In genomic region chr17:43142153-43142552, GRCh38 we compare ENCODE assay signal across 29 cellular contexts. TPM values are rescaled to one million over a fixed set of nuclear protein-coding genes. Genes with fewer than 3 reads are reported as not detected.
DNase-seq lines count a peak whose midpoint lies in the region; ATAC-seq, FAIRE-seq and TF ChIP-seq lines count a peak whose summit lies in the region.
"Had no signal": no experiment of that assay in that cellular context is flagged by ENCODE, and none has a peak within 500 bp of the region (broad histone marks: within the 10 kb centered on the region; RNA-seq: fewer than 3 reads in every experiment).

No MANE protein-coding gene starts in this region.

- no peaks in the 10 kb centered on the region for H3K27me3 Mint-ChIP-seq in activated CD4-positive, alpha-beta T cell treated with anti-CD3 and anti-CD28 coated beads, Interleukin-2, amount 10 ng/mL, durations not matched to agents 24 days and 14 days
- H3K27me3 Mint-ChIP-seq in MCF 10A (ENCODE audit: insufficient read depth, unreplicated experiment) = no peaks in the 10 kb centered on the region
- H3K27me3 Mint-ChIP-seq: B cell; CD8-positive, alpha-beta memory T cell had no signal

- peaks cover 13 to 39% of the 10 kb centered on the region in 2 experiments for H3K36me3 ChIP-seq in HepG2 (replicated peaks in 1 of 2; ENCODE audit: control insufficient read depth in 1 of 2, insufficient read depth in 2 of 2, low read length in 2 of 2)
- H3K36me3 ChIP-seq in right lobe of liver = no peaks in the 10 kb centered on the region

- intact Hi-C loops in HepG2 (cut with micrococcal nuclease; ENCODE audit: unreplicated experiment) (no loop called here), right lobe of liver (cut with DNase I) (loop anchor here in 1 of 2 donors (10.0 kb wide), 1 partner anchor 117 kb away; the partner anchor contains the start of genes RND2 and VAT1), MCF 10A (cut with micrococcal nuclease) (no loop called here)
- intact Hi-C loops in activated CD4-positive, alpha-beta T cell treated with anti-CD3 and anti-CD28 coated beads, Interleukin-2, amount 10 ng/mL, durations not matched to agents 24 days and 14 days (cut with micrococcal nuclease) = no loop called here

- peak; percentile 30 for FAIRE-seq in HepG2 (lab: Jason Lieb, UNC)
- FAIRE-seq: GM12892, GM19239, H54 had no signal

- 98% methylated on average over 5 of the region's 5 CpGs for WGBS in HepG2 (ENCODE audit: low lambda C conversion rate)
- 90% methylated on average over 4 of the region's 5 CpGs for WGBS in right lobe of liver (ENCODE audit: insufficient coverage, low coverage, low lambda C conversion rate, missing lambda C conversion rate)

- H3K4me3 Mint-ChIP-seq in activated CD4-positive, alpha-beta T cell treated with anti-CD3 and anti-CD28 coated beads, Interleukin-2, amount 10 ng/mL, durations not matched to agents 24 days and 14 days = no peak overlapping the region
- H3K4me3 Mint-ChIP-seq in MCF 10A (ENCODE audit: unreplicated experiment) = no peak overlapping the region
- H3K4me3 Mint-ChIP-seq: B cell; CD8-positive, alpha-beta memory T cell had no signal

- no peak overlapping the region for H3K27ac Mint-ChIP-seq in activated CD4-positive, alpha-beta T cell treated with anti-CD3 and anti-CD28 coated beads, Interleukin-2, amount 10 ng/mL, durations not matched to agents 24 days and 14 days
- no peak overlapping the region for H3K27ac Mint-ChIP-seq in MCF 10A (ENCODE audit: low read depth, unreplicated experiment)
- H3K27ac Mint-ChIP-seq: B cell had no signal

- H3K36me3 Mint-ChIP-seq in activated CD4-positive, alpha-beta T cell treated with anti-CD3 and anti-CD28 coated beads, Interleukin-2, amount 10 ng/mL, durations not matched to agents 24 days and 14 days (ENCODE audit: low read depth) = no peaks in the 10 kb centered on the region
- H3K36me3 Mint-ChIP-seq in MCF 10A (ENCODE audit: insufficient read depth, unreplicated experiment) = peaks cover 28% of the 10 kb centered on the region

- H3K4me3 ChIP-seq in HepG2 (replicated peaks in 1 of 3; ENCODE audit: insufficient read depth in 1 of 3, low read depth in 2 of 3, low read length in 3 of 3) = no peak overlapping the region
- no peak overlapping the region for H3K4me3 ChIP-seq in right lobe of liver

- no peak overlapping the region for H3K4me2 ChIP-seq in HepG2 (ENCODE audit: low read depth, low read length)

- DNase-seq in DMS 273 (lab: John Stamatoyannopoulos, UW; ENCODE audit: unreplicated experiment) (peak; percentile 49), DMS 273 treated with DMSO at 0.1 percent for 48 hours (lab: John Stamatoyannopoulos, UW) (no peak), HepG2 (ENCODE audit: low spot score) (no peak), right lobe of liver (no peak), myocyte (ENCODE audit: low read depth) (peak; percentile 20), activated gamma-delta T cell treated with Interleukin-2 at 50 U/mL for 16 hours (no peak), MCF 10A (ENCODE audit: unreplicated experiment) (no peak)
- DNase-seq in activated CD4-positive, alpha-beta T cell treated with anti-CD3 and anti-CD28 coated beads, Interleukin-2, amount 10 ng/mL, durations not matched to agents 24 days and 14 days = no peak
- DNase-seq: CD8-positive, alpha-beta memory T cell; DMS153; DND-41; KBM-7; MM.1S; NCI-H1048; NCI-H1417; NCI-H1694; NCI-H2029 treated with DMSO at 0.1 percent for 48 hours; NCI-H226; NCI-H510A; NCI-H774; SHP77 had no signal

- H3K4me1 Mint-ChIP-seq in activated CD4-positive, alpha-beta T cell treated with anti-CD3 and anti-CD28 coated beads, Interleukin-2, amount 10 ng/mL, durations not matched to agents 24 days and 14 days = no peaks in the 10 kb centered on the region
- H3K4me1 Mint-ChIP-seq in MCF 10A (ENCODE audit: insufficient read depth, unreplicated experiment) = no peaks in the 10 kb centered on the region
- H3K4me1 Mint-ChIP-seq: CD8-positive, alpha-beta memory T cell had no signal

- H3K79me2 ChIP-seq in HepG2 (ENCODE audit: insufficient read depth, low read length) = no peaks in the 10 kb centered on the region

- H3K9me3 ChIP-seq in HepG2 (ENCODE audit: low read length) = no peaks in the 10 kb centered on the region
- H3K9me3 ChIP-seq in right lobe of liver = no peaks in the 10 kb centered on the region

- H3K4me1 ChIP-seq in HepG2 (ENCODE audit: insufficient read depth, low read length) (no peaks in the 10 kb centered on the region), right lobe of liver (no peaks in the 10 kb centered on the region)

- H3K27ac ChIP-seq in HepG2 (ENCODE audit: extremely low read length, insufficient read depth, low read length) (no peak overlapping the region), right lobe of liver (no peak overlapping the region)
- H3K27ac ChIP-seq: 22Rv1, C4-2B, RWPE1 had no signal

- TF ChIP-seq POLR2A in HepG2 (IDR thresholded peaks at IDR 0.05; ENCODE audit: insufficient read depth in 1 of 2, low read depth in 2 of 2, low read length in 2 of 2) (no peak), right lobe of liver (IDR thresholded peaks at IDR 0.05) (no peak)

- in situ Hi-C loops in HepG2 (cut with HindIII; ENCODE audit: extremely low pct_ligation_motif_present, low pct_unique_long_range_greater_than_20kb) = no loop called here

- ATAC-seq in HepG2 (no peak), right lobe of liver (no peak)
- ATAC-seq: Panc1 had no signal

- H3K27me3 ChIP-seq in HepG2 (ENCODE audit: control insufficient read depth in 1 of 2, insufficient read depth in 2 of 2, low read length in 2 of 2) (no peaks in the 10 kb centered on the region), right lobe of liver (no peaks in the 10 kb centered on the region)

- H2AFZ ChIP-seq in HepG2 (ENCODE audit: low read length) = no peak overlapping the region

- CTCF ChIA-PET in HepG2 (lab: Yijun Ruan, JAX; ENCODE audit: low intra/inter-chr PET ratio, low total read pairs) (no interaction called here), MCF 10A (lab: Yijun Ruan, JAX) (interaction anchor here (1.1 kb wide), 1 partner anchor 26 kb away, joined by 3 read pairs; no protein-coding TSS in a partner anchor)

- no peak for TF ChIP-seq CTCF in HepG2 (CRISPR knock-in tag; IDR thresholded peaks at IDR 0.05)
- no peak for TF ChIP-seq CTCF in right lobe of liver (IDR thresholded peaks at IDR 0.05)
- no peak for TF ChIP-seq CTCF in MCF 10A (IDR thresholded peaks at IDR 0.05; ENCODE audit: unreplicated experiment)

- BruUV-seq in HepG2 (replicated peaks; lab: Mats Ljungman, UMichigan) (no TSS peak), MCF 10A (replicated peaks; lab: Mats Ljungman, UMichigan) (no TSS peak)

- no peaks in the 10 kb centered on the region for H4K20me1 ChIP-seq in HepG2 (ENCODE audit: insufficient read depth, low read length)

- no peak for TF ChIP-seq RAD21 in HepG2 (CRISPR knock-in tag; IDR thresholded peaks at IDR 0.05)

- no peak overlapping the region for H3K9ac ChIP-seq in HepG2 (ENCODE audit: insufficient read depth, low read depth, low read length)

- H3K9me3 Mint-ChIP-seq in activated CD4-positive, alpha-beta T cell treated with anti-CD3 and anti-CD28 coated beads, Interleukin-2, amount 10 ng/mL, durations not matched to agents 24 days and 14 days = no peaks in the 10 kb centered on the region
- no peaks in the 10 kb centered on the region for H3K9me3 Mint-ChIP-seq in MCF 10A (ENCODE audit: unreplicated experiment)
- H3K9me3 Mint-ChIP-seq: CD8-positive, alpha-beta memory T cell had no signal

- POLR2A ChIA-PET in HepG2 (lab: Yijun Ruan, JAX) (interaction anchor here (1.2 kb wide), 1 partner anchor 27 kb away, joined by 3 read pairs; no protein-coding TSS in a partner anchor), MCF 10A (lab: Yijun Ruan, JAX) (no interaction called here)

- TF ChIP-seq EP300 in HepG2 (IDR thresholded peaks at IDR 0.05; ENCODE audit: low read depth in 2 of 2, low read length in 2 of 2) = no peak
- no peak for TF ChIP-seq EP300 in HepG2 (CRISPR knock-in tag; IDR thresholded peaks at IDR 0.05; ENCODE audit: borderline replicate concordance)

RNA-seq across cellular contexts. Expression of gene BRCA1, which starts 17.0 kb away (rescaled TPM):
- total RNA-seq in HepG2 (2016; rRNA removed; fragmentation: Illumina TruSeq; extraction: Trizol) = 37.5 and 56.0 TPM in 2 replicates
- 16.6 and 20.8 TPM in 2 replicates for total RNA-seq in HepG2 (2016; cell fraction: cytosol; rRNA removed; fragmentation: Illumina TruSeq; extraction: Trizol; ENCODE audit: low read depth)
- 33.8 and 58.4 TPM in 2 replicates for total RNA-seq in HepG2 (2016; cell fraction: insoluble cytoplasmic fraction; rRNA removed; fragmentation: Illumina TruSeq; extraction: Trizol)
- total RNA-seq in HepG2 (2016; cell fraction: membrane; rRNA removed; fragmentation: Illumina TruSeq; extraction: Trizol) = 19.3 and 20.3 TPM in 2 replicates
- total RNA-seq in HepG2 (2016; cell fraction: nucleus; rRNA removed; fragmentation: Illumina TruSeq; extraction: Trizol) = 37.0 and 37.3 TPM in 2 replicates
- 11.7 and 13.3 TPM in 2 replicates for polyA plus RNA-seq in HepG2 (2011; rRNA removed)
- polyA plus RNA-seq in HepG2 (2011; cell fraction: cytosol; rRNA removed) = 6.1 and 11.1 TPM in 2 replicates
- polyA plus RNA-seq in HepG2 (2011; cell fraction: nucleus; rRNA removed) = 9.8 and 16.5 TPM in 2 replicates
- 5.2 and 10.0 TPM in 2 replicates for polyA plus RNA-seq in HepG2 (2012)
- 1.1 TPM in 2 replicates for polyA plus RNA-seq in HepG2 (2016; cell fraction: cytosol; fragmentation: Illumina TruSeq; extraction: Trizol; ENCODE audit: low read depth)
- 25.6 and 29.6 TPM in 2 replicates for polyA plus RNA-seq in HepG2 (2016; cell fraction: insoluble cytoplasmic fraction; fragmentation: Illumina TruSeq; extraction: Trizol; ENCODE audit: low read depth)
- 3.8 and 3.9 TPM in 2 replicates for polyA plus RNA-seq in HepG2 (2016; cell fraction: membrane; fragmentation: Illumina TruSeq; extraction: Trizol; ENCODE audit: low read depth)
- 39.1 and 42.0 TPM in 2 replicates for polyA plus RNA-seq in HepG2 (2016; cell fraction: nucleus; fragmentation: Illumina TruSeq; extraction: Trizol; ENCODE audit: insufficient read depth, low read depth)
- 45.8 and 194 TPM in 2 replicates for polyA minus RNA-seq in HepG2 (2011; rRNA and poly(A)+ RNA removed; ENCODE audit: low replicate concordance)
- polyA minus RNA-seq in HepG2 (2011; cell fraction: cytosol; rRNA and poly(A)+ RNA removed) = 13.8 and 15.9 TPM in 2 replicates
- 29.7 and 36.7 TPM in 2 replicates for polyA minus RNA-seq in HepG2 (2011; cell fraction: nucleus; rRNA and poly(A)+ RNA removed)
- total RNA-seq in right lobe of liver = 1 to 10 TPM; 3.1 to 6.7 (median 3.9) TPM
- total RNA-seq in myocyte = 4.9 and 5.2 TPM in 2 replicates
- 1.9 TPM for polyA plus RNA-seq in myocyte (2012)
- 88.1 and 93.3 TPM in 2 replicates for total RNA-seq in activated CD4-positive, alpha-beta T cell treated with anti-CD3 and anti-CD28 coated beads, Interleukin-2, amount 10 ng/mL, durations not matched to agents 24 days and 14 days
- total RNA-seq in MCF 10A (2022) = 12.4 and 18.1 TPM in 2 replicates

RNA-seq across cellular contexts. Expression of gene NBR1, which starts 28.9 kb away (rescaled TPM):
- 51.7 and 79.0 TPM in 2 replicates for total RNA-seq in HepG2 (2016; rRNA removed; fragmentation: Illumina TruSeq; extraction: Trizol)
- total RNA-seq in HepG2 (2016; cell fraction: cytosol; rRNA removed; fragmentation: Illumina TruSeq; extraction: Trizol; ENCODE audit: low read depth) = 9.9 and 10.8 TPM in 2 replicates
- total RNA-seq in HepG2 (2016; cell fraction: insoluble cytoplasmic fraction; rRNA removed; fragmentation: Illumina TruSeq; extraction: Trizol) = 50.3 and 77.3 TPM in 2 replicates
- 20.1 and 22.1 TPM in 2 replicates for total RNA-seq in HepG2 (2016; cell fraction: membrane; rRNA removed; fragmentation: Illumina TruSeq; extraction: Trizol)
- total RNA-seq in HepG2 (2016; cell fraction: nucleus; rRNA removed; fragmentation: Illumina TruSeq; extraction: Trizol) = 35.7 and 36.9 TPM in 2 replicates
- polyA plus RNA-seq in HepG2 (2011; rRNA removed) = 102 and 121 TPM in 2 replicates
- 87.1 and 91.6 TPM in 2 replicates for polyA plus RNA-seq in HepG2 (2011; cell fraction: cytosol; rRNA removed)
- 53.9 and 55.2 TPM in 2 replicates for polyA plus RNA-seq in HepG2 (2011; cell fraction: nucleus; rRNA removed)
- polyA plus RNA-seq in HepG2 (2012) = 78.0 and 105 TPM in 2 replicates
- polyA plus RNA-seq in HepG2 (2016; cell fraction: cytosol; fragmentation: Illumina TruSeq; extraction: Trizol; ENCODE audit: low read depth) = 5.5 and 5.9 TPM in 2 replicates
- 70.0 and 71.8 TPM in 2 replicates for polyA plus RNA-seq in HepG2 (2016; cell fraction: insoluble cytoplasmic fraction; fragmentation: Illumina TruSeq; extraction: Trizol; ENCODE audit: low read depth)
- 8.4 and 9.8 TPM in 2 replicates for polyA plus RNA-seq in HepG2 (2016; cell fraction: membrane; fragmentation: Illumina TruSeq; extraction: Trizol; ENCODE audit: low read depth)
- polyA plus RNA-seq in HepG2 (2016; cell fraction: nucleus; fragmentation: Illumina TruSeq; extraction: Trizol; ENCODE audit: insufficient read depth, low read depth) = 40.5 and 50.3 TPM in 2 replicates
- polyA minus RNA-seq in HepG2 (2011; rRNA and poly(A)+ RNA removed; ENCODE audit: low replicate concordance) = 94.6 and 191 TPM in 2 replicates
- 125 and 130 TPM in 2 replicates for polyA minus RNA-seq in HepG2 (2011; cell fraction: cytosol; rRNA and poly(A)+ RNA removed)
- 95.0 and 120 TPM in 2 replicates for polyA minus RNA-seq in HepG2 (2011; cell fraction: nucleus; rRNA and poly(A)+ RNA removed)
- total RNA-seq in right lobe of liver = 10 to 100 TPM; 34.7 to 71.0 (median 49.2) TPM
- 106 and 135 TPM in 2 replicates for total RNA-seq in myocyte
- 68.7 TPM for polyA plus RNA-seq in myocyte (2012)
- 51.2 and 53.5 TPM in 2 replicates for total RNA-seq in activated CD4-positive, alpha-beta T cell treated with anti-CD3 and anti-CD28 coated beads, Interleukin-2, amount 10 ng/mL, durations not matched to agents 24 days and 14 days
- 105 and 106 TPM in 2 replicates for total RNA-seq in MCF 10A (2022)

Comparison
In these comparisons a context has a peak if more than half of its experiments do, and no peak if none do; other contexts are left out.
1. DNase-seq: peak in DMS 273 (single experiment) and myocyte (single experiment); none in DMS 273 treated with DMSO at 0.1 percent for 48 hours (single experiment), HepG2 (single experiment), right lobe of liver (0 of 3), activated CD4-positive, alpha-beta T cell treated with anti-CD3 and anti-CD28 coated beads, Interleukin-2, amount 10 ng/mL, durations not matched to agents 24 days and 14 days (single experiment), activated gamma-delta T cell treated with Interleukin-2 at 50 U/mL for 16 hours (single experiment) and MCF 10A (single experiment).